ENCODE assay signal across 16 cellular contexts in genomic region chr18:66211693-66212195, GRCh38.
DNase-seq lines count a peak whose midpoint lies in the region; ATAC-seq and TF ChIP-seq lines count a peak whose summit lies in the region.
"Had no signal": no experiment of that assay in that cellular context is flagged by ENCODE, and none has a peak within 500 bp of the region (broad histone marks: within the 10 kb centered on the region; RNA-seq: fewer than 3 reads in every experiment).

No MANE protein-coding gene starts in this region.

- peak; percentile 2 for DNase-seq in NCI-H1694 (lab: John Stamatoyannopoulos, UW)
- DNase-seq in NCI-H1694 treated with DMSO at 0.1 percent for 48 hours (lab: John Stamatoyannopoulos, UW) = no peak
- peak; percentile 76 for DNase-seq in NCI-H82 (lab: John Stamatoyannopoulos, UW)
- no peak for DNase-seq in ovary
- no peak for DNase-seq in pons (ENCODE audit: low spot score)
- DNase-seq: Calu3; CD8-positive, alpha-beta T cell; DMS153; DMS79; GDM1; GM23248 had no signal

- no peaks in the 10 kb centered on the region for H3K9me3 ChIP-seq in neural cell (ENCODE audit: low read length)
- no peaks in the 10 kb centered on the region for H3K9me3 ChIP-seq in ovary
- H3K9me3 ChIP-seq in gastroesophageal sphincter = no peaks in the 10 kb centered on the region
- H3K9me3 ChIP-seq: HAP-1 had no signal

- TF ChIP-seq EP300 in neural cell (conservative IDR thresholded peaks at IDR 0.05; ENCODE audit: poor library complexity, severe bottlenecking) (peak; percentile 96), ovary (IDR thresholded peaks at IDR 0.05) (no peak), gastroesophageal sphincter (IDR thresholded peaks at IDR 0.05) (no peak)

- H3K36me3 ChIP-seq in neural cell (ENCODE audit: insufficient read depth, low read length) = no peaks in the 10 kb centered on the region
- H3K36me3 ChIP-seq in ovary = no peaks in the 10 kb centered on the region
- H3K36me3 ChIP-seq in gastroesophageal sphincter = no peaks in the 10 kb centered on the region
- H3K36me3 ChIP-seq: BLaER1 treated with 17β-estradiol and CSF1 and Interleukin-3, amounts not matched to agents 10 nM and 100 nM; HAP-1 had no signal

- peak; percentile 77 for TF ChIP-seq RAD21 in neural cell (conservative IDR thresholded peaks at IDR 0.05)

- WGBS in ovary, 3 donors = 62 to 79% (median 65%) methylated on average over 2 of the region's 2 CpGs
- WGBS in gastroesophageal sphincter (ENCODE audit: low coverage in 1 of 2), 2 donors = 76 to 82% methylated on average over 2 of the region's 2 CpGs

- no peak overlapping the region for H3K9ac ChIP-seq in neural cell (ENCODE audit: low read length)
- H3K9ac ChIP-seq: BLaER1 treated with 17β-estradiol and CSF1 and Interleukin-3, amounts not matched to agents 10 nM and 100 nM; GM23248 had no signal

- ATAC-seq in gastroesophageal sphincter = no peak
- ATAC-seq: CD8-positive, alpha-beta T cell; HepG2 had no signal

- H3K27me3 ChIP-seq in neural cell (ENCODE audit: insufficient read depth, low read depth, low read length) (no peaks in the 10 kb centered on the region), ovary (no peaks in the 10 kb centered on the region), gastroesophageal sphincter (no peaks in the 10 kb centered on the region)
- H3K27me3 ChIP-seq: BLaER1 treated with 17β-estradiol and CSF1 and Interleukin-3, amounts not matched to agents 10 nM and 100 nM had no signal

- TF ChIP-seq CTCF in neural cell (IDR thresholded peaks at IDR 0.05; ENCODE audit: poor library complexity, severe bottlenecking) (peak; percentile 67), ovary (IDR thresholded peaks at IDR 0.05) (no peak), gastroesophageal sphincter (IDR thresholded peaks at IDR 0.05) (no peak)

- peak overlapping the region; percentile 65 for H3K27ac ChIP-seq in neural cell (ENCODE audit: low read length)
- H3K27ac ChIP-seq in ovary = no peak overlapping the region
- no peak overlapping the region for H3K27ac ChIP-seq in gastroesophageal sphincter
- H3K27ac ChIP-seq: BLaER1 treated with 17β-estradiol and CSF1 and Interleukin-3, amounts not matched to agents 10 nM and 100 nM; GM23248 had no signal

- H2AFZ ChIP-seq in neural cell (ENCODE audit: low read depth, low read length) = no peak overlapping the region
- H2AFZ ChIP-seq: GM23248 had no signal

- intact Hi-C loops in ovary (cut with DNase I) = no loop called here

- no peaks in the 10 kb centered on the region for H3K79me2 ChIP-seq in neural cell (replicated peaks; ENCODE audit: insufficient read depth, low read length)

- H4K20me1 ChIP-seq in neural cell (ENCODE audit: insufficient read depth) = no peaks in the 10 kb centered on the region
- H4K20me1 ChIP-seq: BLaER1 treated with 17β-estradiol and CSF1 and Interleukin-3, amounts not matched to agents 10 nM and 100 nM had no signal

- peaks cover 9% of the 10 kb centered on the region for H3F3A ChIP-seq in neural cell (ENCODE audit: insufficient read depth, low read length, poor library complexity, severe bottlenecking)

- no peaks in the 10 kb centered on the region for H3K9me2 ChIP-seq in neural cell (ENCODE audit: insufficient read depth, low read length)

- no peak overlapping the region for H3K4me3 ChIP-seq in neural cell (ENCODE audit: low read length)
- no peak overlapping the region for H3K4me3 ChIP-seq in ovary
- no peak overlapping the region for H3K4me3 ChIP-seq in gastroesophageal sphincter
- H3K4me3 ChIP-seq: BLaER1 treated with 17β-estradiol and CSF1 and Interleukin-3, amounts not matched to agents 10 nM and 100 nM; GM23248; HAP-1 had no signal

- H3K4me1 ChIP-seq in ovary (ENCODE audit: insufficient read depth) (no peaks in the 10 kb centered on the region), gastroesophageal sphincter (no peaks in the 10 kb centered on the region)
- H3K4me1 ChIP-seq: BLaER1 treated with 17β-estradiol and CSF1 and Interleukin-3, amounts not matched to agents 10 nM and 100 nM; HAP-1 had no signal

- TF ChIP-seq POLR2A in ovary (IDR thresholded peaks at IDR 0.05) (no peak), gastroesophageal sphincter (IDR thresholded peaks at IDR 0.05) (no peak)

- peak overlapping the region; percentile 9 for H3K4me2 ChIP-seq in neural cell (ENCODE audit: low read length)
- H3K4me2 ChIP-seq: BLaER1 treated with 17β-estradiol and CSF1 and Interleukin-3, amounts not matched to agents 10 nM and 100 nM had no signal

TF ChIP-seq in neural cell, 6 proteins besides CTCF, POLR2A, EP300 and RAD21:
- TF ChIP-seq SMC3 (conservative IDR thresholded peaks at IDR 0.05; ENCODE audit: poor library complexity) (peak; percentile 75), POLR2AphosphoS5 (IDR thresholded peaks at IDR 0.05) (peak; percentile 79), REST (IDR thresholded peaks at IDR 0.05; ENCODE audit: borderline replicate concordance) (no peak), EZH2 (IDR thresholded peaks at IDR 0.05; ENCODE audit: borderline replicate concordance, insufficient read depth, low read length, poor library complexity, severe bottlenecking) (no peak)

Comparison
In these comparisons a context has a peak if more than half of its experiments do, and no peak if none do; other contexts are left out.
1. DNase-seq: peak in NCI-H1694 (single experiment) and NCI-H82 (single experiment); none in NCI-H1694 treated with DMSO at 0.1 percent for 48 hours (single experiment), ovary (0 of 5) and pons (single experiment).